1 cellular context compared by ENCODE assay signal in the genomic region with DNA sequence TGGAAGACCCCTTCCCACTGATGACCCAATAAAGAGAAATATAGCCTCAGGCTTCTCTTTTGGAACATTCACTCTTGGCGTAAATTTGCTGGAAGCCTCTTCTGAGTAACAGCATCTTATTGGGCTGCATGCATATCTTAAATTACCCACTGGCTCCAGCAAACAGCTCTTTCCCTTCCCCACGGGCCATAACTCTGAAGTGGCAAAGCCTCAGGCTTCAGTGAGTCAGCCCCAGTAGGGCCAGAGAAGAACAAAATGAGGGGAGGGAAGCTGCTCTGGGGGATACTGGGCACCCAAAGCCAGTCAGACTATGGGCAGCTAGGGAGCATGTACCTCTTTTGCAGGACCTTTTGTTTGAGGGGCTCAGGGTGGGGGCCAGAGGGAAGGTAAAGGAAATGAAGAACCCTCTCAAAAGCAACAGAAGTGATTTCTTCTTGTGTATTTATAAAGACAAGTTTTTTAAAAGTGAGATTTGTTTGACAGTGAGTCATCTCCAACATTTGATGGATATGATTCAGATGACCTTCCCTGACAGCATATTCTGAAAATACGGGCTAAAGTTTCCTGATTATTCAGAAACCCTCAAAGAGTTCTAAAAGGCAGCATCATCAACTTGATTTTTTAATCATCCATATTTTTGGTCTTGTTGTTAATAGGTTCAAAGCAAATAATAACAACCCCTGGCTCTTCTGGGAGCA.
TF ChIP-seq lines count a peak whose summit lies in the region.

No MANE protein-coding gene starts in this region.

TF ChIP-seq in endothelial cell of umbilical vein, 7 proteins besides CTCF, POLR2A, EP300 and RAD21:
- TF ChIP-seq, protein P1, sequence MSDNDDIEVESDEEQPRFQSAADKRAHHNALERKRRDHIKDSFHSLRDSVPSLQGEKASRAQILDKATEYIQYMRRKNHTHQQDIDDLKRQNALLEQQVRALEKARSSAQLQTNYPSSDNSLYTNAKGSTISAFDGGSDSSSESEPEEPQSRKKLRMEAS (IDR thresholded peaks at IDR 0.05; ENCODE audit: insufficient read depth, insufficient read length), result no peak
- TF ChIP-seq JUN (IDR thresholded peaks at IDR 0.05; ENCODE audit: borderline replicate concordance, insufficient read depth, insufficient read length, low read depth), result peak; percentile 19
- TF ChIP-seq FOS (IDR thresholded peaks at IDR 0.05; ENCODE audit: borderline replicate concordance, insufficient read depth, low read length), result peak; percentile 85
- no peak for TF ChIP-seq MYC (IDR thresholded peaks at IDR 0.05; ENCODE audit: low read depth, low read length)
- TF ChIP-seq GATA2 (IDR thresholded peaks at IDR 0.05; ENCODE audit: insufficient read depth, insufficient read length, low read depth, low read length), result no peak
- TF ChIP-seq POLR2AphosphoS5 (IDR thresholded peaks at IDR 0.05; ENCODE audit: insufficient read depth, low read depth, low read length), result no peak
